1 cellular context compared by ENCODE assay signal in the genomic region with DNA sequence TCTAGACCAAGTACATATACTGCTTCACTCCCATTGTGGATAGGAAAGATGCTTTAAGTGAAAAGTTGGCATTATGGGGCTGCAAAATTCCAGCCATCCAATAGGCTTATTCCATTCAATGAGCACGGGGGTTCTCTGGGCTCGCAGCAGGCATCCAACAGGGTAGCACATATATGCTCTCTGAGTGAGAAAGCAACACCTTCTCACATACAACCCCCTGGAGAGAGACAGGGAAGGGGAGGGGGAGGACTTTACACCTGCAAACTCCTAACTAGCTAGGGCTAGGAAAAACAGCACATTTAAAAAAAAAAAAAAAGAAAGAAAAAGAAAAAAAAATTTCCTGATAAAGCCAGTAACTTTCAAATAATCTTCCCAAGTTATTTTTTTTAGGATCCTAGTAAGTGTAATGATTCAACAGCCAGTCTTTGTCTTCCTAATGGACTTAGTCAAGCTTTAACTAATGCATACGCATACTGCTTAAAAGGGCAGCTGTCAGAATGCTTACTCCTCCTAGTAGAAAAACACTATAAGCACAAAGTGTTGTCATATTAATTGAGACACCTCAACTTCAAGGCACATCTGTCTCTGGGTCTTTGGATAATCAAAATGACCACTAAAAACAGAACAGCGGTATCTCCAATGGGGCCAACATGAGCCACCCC.
TF ChIP-seq lines count a peak whose summit lies in the region.

No MANE protein-coding gene starts in this region.

TF ChIP-seq in H1, 55 proteins besides CTCF, POLR2A, EP300 and RAD21:
- TF ChIP-seq POU5F1 (IDR thresholded peaks at IDR 0.05; ENCODE audit: low read depth, low read length) (no peak), JUND (IDR thresholded peaks at IDR 0.05; ENCODE audit: low read length) (no peak), CHD7 (IDR thresholded peaks at IDR 0.05; ENCODE audit: insufficient replicate concordance, low read length) (peak; percentile 27)
